Comparison of ENCODE assay signal across 15 cellular contexts in the genomic region with DNA sequence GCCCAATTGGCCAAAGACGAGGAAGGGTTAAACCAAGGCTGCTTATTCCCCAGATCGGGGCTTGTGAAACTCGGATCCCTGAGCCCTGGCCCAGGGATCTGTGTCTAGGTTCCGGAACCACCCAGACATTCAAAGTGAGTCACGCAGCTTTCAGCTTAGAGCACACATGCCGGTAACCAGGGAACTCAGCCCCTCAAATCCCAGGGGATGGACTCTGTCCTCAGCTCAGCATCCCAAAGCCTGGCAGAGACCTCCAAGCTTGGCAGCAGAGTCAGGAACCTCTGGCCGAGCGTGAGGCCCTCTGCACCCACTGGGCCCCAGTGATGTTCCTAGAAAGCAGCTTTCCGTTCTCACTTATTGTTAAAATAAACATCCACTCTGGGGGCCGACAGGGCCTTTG. TPM values are rescaled to one million over a fixed set of nuclear protein-coding genes. Genes with fewer than 3 reads are reported as not detected.
DNase-seq lines count a peak whose midpoint lies in the region; ATAC-seq and TF ChIP-seq lines count a peak whose summit lies in the region.
"Had no signal": no experiment of that assay in that cellular context is flagged by ENCODE, and none has a peak within 500 bp of the region (broad histone marks: within the 10 kb centered on the region; RNA-seq: fewer than 3 reads in every experiment).

No MANE protein-coding gene starts in this region.

- WGBS in tibial nerve, 2 donors: 75 to 76% methylated on average over 5 to 10 of the region's 10 CpGs

- H3K27me3 ChIP-seq in osteoblast (ENCODE audit: insufficient read depth, low read length) (no peaks in the 10 kb centered on the region), tibial nerve (no peaks in the 10 kb centered on the region)
- H3K27me3 ChIP-seq: cardiac muscle cell, foreskin keratinocyte had no signal

- H3K27ac ChIP-seq in caudate nucleus (ENCODE audit: low read depth, low read length) (peak overlapping the region; percentile 20), osteoblast (ENCODE audit: low read depth, low read length) (peak overlapping the region; percentile 42), tibial nerve (peak overlapping the region in 3 of 4 donors; percentile 64 to 85 (median 73))
- H3K27ac ChIP-seq: cardiac muscle cell, foreskin keratinocyte, prostate gland had no signal

- ATAC-seq in GM18505 (IDR thresholded peaks at IDR 0.05; ENCODE audit: unreplicated experiment): no peak
- no peak for ATAC-seq in GM18868 (IDR thresholded peaks at IDR 0.05; ENCODE audit: unreplicated experiment)
- no peak for ATAC-seq in GM18909 (IDR thresholded peaks at IDR 0.05; ENCODE audit: poor library complexity, unreplicated experiment)
- ATAC-seq: foreskin keratinocyte, PC-3 had no signal

- TF ChIP-seq EP300 in tibial nerve (IDR thresholded peaks at IDR 0.05): no peak

- TF ChIP-seq POLR2A in tibial nerve (IDR thresholded peaks at IDR 0.05) (no peak), GM18505 (IDR thresholded peaks at IDR 0.05; ENCODE audit: borderline replicate concordance, extremely low read depth, insufficient read depth, insufficient read length) (no peak)

- H3K4me1 ChIP-seq in osteoblast (ENCODE audit: insufficient read depth, low read length): peaks cover 9% of the 10 kb centered on the region
- peaks cover 0 to 44% (median 12%) of the 10 kb centered on the region in 4 donors for H3K4me1 ChIP-seq in tibial nerve
- H3K4me1 ChIP-seq: foreskin keratinocyte, prostate gland had no signal

- H3K4me3 ChIP-seq in osteoblast (ENCODE audit: insufficient read depth, low read length) (no peak overlapping the region), tibial nerve (no peak overlapping the region)
- H3K4me3 ChIP-seq: cardiac muscle cell, prostate gland had no signal

- H3K9me3 ChIP-seq in osteoblast (ENCODE audit: low read depth, low read length) (no peaks in the 10 kb centered on the region), tibial nerve (no peaks in the 10 kb centered on the region)
- H3K9me3 ChIP-seq: prostate gland had no signal

- H3K36me3 ChIP-seq in osteoblast (ENCODE audit: insufficient read depth, low read length) (no peaks in the 10 kb centered on the region), tibial nerve (peaks cover 0 to 45% (median 0%) of the 10 kb centered on the region in 3 donors)
- H3K36me3 ChIP-seq: cardiac muscle cell, prostate gland had no signal

- H2AFZ ChIP-seq in osteoblast (ENCODE audit: low read length): no peak overlapping the region

- TF ChIP-seq CTCF in osteoblast (IDR thresholded peaks at IDR 0.05; ENCODE audit: extremely low read depth, low read depth, low read length) (no peak), tibial nerve (IDR thresholded peaks at IDR 0.05) (no peak)

- peak; percentile 61 for DNase-seq in LHCN-M2 (ENCODE audit: low read depth)
- DNase-seq in caudate nucleus (lab: John Stamatoyannopoulos, UW): no peak
- DNase-seq in osteoblast (ENCODE audit: insufficient read length, low spot score, missing footprints): peak; percentile 96
- no peak for DNase-seq in tibial nerve (ENCODE audit: low spot score in 2 of 2)
- DNase-seq: activated CD4-positive, alpha-beta T cell treated with anti-CD3 and anti-CD28 coated beads, Interleukin-2, amount 50 U/mL, for 4 hours; activated naive CD4-positive, alpha-beta T cell treated with anti-CD3 and anti-CD28 coated beads, Interleukin-2, amount 10 ng/mL, durations not matched to agents 7 days and 5 days; CD4-positive, CD25-positive, alpha-beta regulatory T cell; effector CD8-positive, alpha-beta T cell; foreskin keratinocyte had no signal

- H4K20me1 ChIP-seq in osteoblast (ENCODE audit: insufficient read depth, low read length): no peaks in the 10 kb centered on the region

- no peak overlapping the region for H3K4me2 ChIP-seq in osteoblast (ENCODE audit: insufficient read depth, low read length)

- H3K79me2 ChIP-seq in osteoblast (ENCODE audit: insufficient read depth, low read length): no peaks in the 10 kb centered on the region

RNA-seq across cellular contexts. Expression of a gene that starts 5.1 kb away (rescaled TPM):
- total RNA-seq in LHCN-M2 (2014; rRNA removed): 0.17 and 0.26 TPM in 2 replicates
- 0.52 TPM for polyA plus RNA-seq in LHCN-M2 (2012)
- total RNA-seq in osteoblast: 1.8 and 2.7 TPM in 2 replicates
- total RNA-seq in tibial nerve: 10 to 100 TPM; 12.0 to 25.2 (median 18.7) TPM

RNA-seq across cellular contexts. Expression of a gene that starts 6.6 kb away (rescaled TPM):
- total RNA-seq in LHCN-M2 (2014; rRNA removed) (63.0 and 66.9 TPM in 2 replicates), osteoblast (26.2 and 30.4 TPM in 2 replicates), tibial nerve (100 to 1,000 TPM in 1 of 4 donors, 10 to 100 TPM in 3; 77.1 to 161 (median 98.3) TPM)
- polyA plus RNA-seq in LHCN-M2 (2012): 87.6 TPM

RNA-seq across cellular contexts. Expression of a gene that starts 33.6 kb away (rescaled TPM):
- total RNA-seq in LHCN-M2 (2014; rRNA removed) (26.4 and 36.6 TPM in 2 replicates), osteoblast (20.3 and 26.2 TPM in 2 replicates), tibial nerve (10 to 100 TPM; 40.8 to 61.5 (median 42.4) TPM)
- polyA plus RNA-seq in LHCN-M2 (2012): 13.7 TPM

RNA-seq across cellular contexts. Expression of a gene that starts 45.2 kb away (rescaled TPM):
- total RNA-seq in LHCN-M2 (2014; rRNA removed) (36.1 and 38.5 TPM in 2 replicates), osteoblast (10.5 and 14.1 TPM in 2 replicates), tibial nerve (10 to 100 TPM; 13.8 to 17.4 (median 15.8) TPM)
- polyA plus RNA-seq in LHCN-M2 (2012): 26.3 TPM

Comparison
In these comparisons a context has a peak if more than half of its experiments do, and no peak if none do; other contexts are left out.
1. DNase-seq: peak in LHCN-M2 (single experiment) and osteoblast (single experiment); none in caudate nucleus (0 of 61) and tibial nerve (0 of 2).
2. H3K27ac ChIP-seq: peak in every context shown above with its lines; median percentile 73 in tibial nerve; 42 in osteoblast; 20 in caudate nucleus.